Comparison of ENCODE assay signal across 17 cellular contexts in genomic region chr2:20976527-20976926, GRCh38.
"Had no signal": no experiment of that assay in that cellular context is flagged by ENCODE, and none has a peak within 500 bp of the region (broad histone marks: within the 10 kb centered on the region; RNA-seq: fewer than 3 reads in every experiment).

No MANE protein-coding gene starts in this region.

- H3K27ac ChIP-seq: epithelial cell of prostate, heart left ventricle, spleen, VCaP had no signal

- H3K9me3 ChIP-seq: heart left ventricle, spleen had no signal

- H3K4me3 ChIP-seq: heart left ventricle, spleen had no signal

- ATAC-seq: activated CD4-positive, CD25-positive, alpha-beta regulatory T cell treated with anti-CD3 and anti-CD28 coated beads, Interleukin-2, amount 50 U/mL, for 24 hours; activated CD8-positive, alpha-beta T cell treated with anti-CD3 and anti-CD28 coated beads for 36 hours; activated naive CD4-positive, alpha-beta T cell treated with anti-CD3 and anti-CD28 coated beads, Interleukin-2, amount 50 U/mL, for 72 hours; SK-N-SH treated with all-trans-retinoic acid at 6 μM for 48 hours; stimulated activated naive CD8-positive, alpha-beta T cell treated with anti-CD3 and anti-CD28 coated beads, Interleukin-15, Interleukin-2, amounts not matched to agents 100 U/mL and 50 U/mL, for 24 hours had no signal

- DNase-seq: activated CD4-positive, alpha-beta T cell treated with anti-CD3 and anti-CD28 coated beads, Interleukin-2, amount 10 ng/mL, durations not matched to agents 7 days and 5 days; activated CD8-positive, alpha-beta T cell treated with anti-CD3 and anti-CD28 coated beads for 36 hours; cortex of kidney; heart left ventricle; islet precursor cell; left cardiac atrium; naive B cell; occipital lobe; spleen; stimulated activated CD4-positive, alpha-beta T cell treated with anti-CD3 and anti-CD28 coated beads, Interleukin-4, amount 100 ng/mL, for 4 hours; stimulated activated naive CD8-positive, alpha-beta T cell treated with anti-CD3 and anti-CD28 coated beads, Interleukin-15, Interleukin-2, amounts not matched to agents 100 U/mL and 50 U/mL, for 24 hours; trophoblast cell had no signal

- H3K27me3 ChIP-seq: heart left ventricle, spleen had no signal

- H3K4me1 ChIP-seq: spleen had no signal

- H3K36me3 ChIP-seq: heart left ventricle, spleen had no signal
